In genomic region chr1:1177452-1178206, GRCh38 we compare ENCODE assay signal across 20 cellular contexts. TPM values are rescaled to one million over a fixed set of nuclear protein-coding genes. Genes with fewer than 3 reads are reported as not detected.
DNase-seq lines count a peak whose midpoint lies in the region; ATAC-seq and TF ChIP-seq lines count a peak whose summit lies in the region.
"Had no signal": no experiment of that assay in that cellular context is flagged by ENCODE, and none has a peak within 500 bp of the region (broad histone marks: within the 10 kb centered on the region; RNA-seq: fewer than 3 reads in every experiment).

No MANE protein-coding gene starts in this region.

- H3K27me3 Mint-ChIP-seq in CD14-positive monocyte (ENCODE audit: low read depth in 3 of 3) (peaks cover 22 to 47% (median 26%) of the 10 kb centered on the region in 3 donors), chondrocyte (ENCODE audit: low read depth) (peaks cover 25% of the 10 kb centered on the region)

- intact Hi-C loops in CD14-positive monocyte (cut with micrococcal nuclease) (no loop called here), lower lobe of right lung (cut with DNase I) (no loop called here), gastrocnemius medialis (cut with DNase I; ENCODE audit: low total_unique reads) (no loop called here)

- H3K9me3 Mint-ChIP-seq in CD14-positive monocyte (peaks cover 4 to 16% (median 7%) of the 10 kb centered on the region in 7 donors), chondrocyte (ENCODE audit: low read depth) (no peaks in the 10 kb centered on the region)
- H3K9me3 Mint-ChIP-seq: CD8-positive, alpha-beta T cell had no signal

- H3K27me3 ChIP-seq in BLaER1 (peaks cover 8% of the 10 kb centered on the region; the same call in 1 of the 2 replicates), lower lobe of right lung (ENCODE audit: low read depth) (peaks cover 44% of the 10 kb centered on the region), gastrocnemius medialis (peaks cover 4 to 53% (median 33%) of the 10 kb centered on the region in 3 donors)

- H3K36me3 Mint-ChIP-seq in CD14-positive monocyte = no peaks in the 10 kb centered on the region
- H3K36me3 Mint-ChIP-seq in chondrocyte (ENCODE audit: low read depth) = peaks cover 2% of the 10 kb centered on the region
- H3K36me3 Mint-ChIP-seq: CD8-positive, alpha-beta T cell had no signal

- H3K4me1 ChIP-seq in BLaER1 (peaks cover 97% of the 10 kb centered on the region), lower lobe of right lung (no peaks in the 10 kb centered on the region), gastrocnemius medialis (no peaks in the 10 kb centered on the region)

- ATAC-seq in lower lobe of right lung (no peak), gastrocnemius medialis (no peak), HG03469 (IDR thresholded peaks at IDR 0.05; ENCODE audit: unreplicated experiment) (no peak)
- ATAC-seq: CD8-positive, alpha-beta T cell had no signal

- in situ Hi-C loops in gastrocnemius medialis (cut with MboI; ENCODE audit: low sequenced_read_pairs in 4 of 4) = no loop called here

- TF ChIP-seq CTCF in CD14-positive monocyte (IDR thresholded peaks at IDR 0.05) (no peak), chondrocyte (IDR thresholded peaks at IDR 0.05) (no peak), lower lobe of right lung (IDR thresholded peaks at IDR 0.05) (no peak), gastrocnemius medialis (IDR thresholded peaks at IDR 0.05 in 4 of 5, conservative IDR thresholded peaks at IDR 0.05 in 1 of 5) (no peak)

- TF ChIP-seq POLR2A in gastrocnemius medialis (IDR thresholded peaks at IDR 0.05) = no peak

- no peak overlapping the region for H3K4me3 Mint-ChIP-seq in CD14-positive monocyte
- H3K4me3 Mint-ChIP-seq in chondrocyte (ENCODE audit: unreplicated experiment) = no peak overlapping the region
- H3K4me3 Mint-ChIP-seq: CD8-positive, alpha-beta T cell had no signal

- no peak overlapping the region for H3K9ac ChIP-seq in BLaER1
- H3K9ac ChIP-seq: GM23248 had no signal

- H3K27ac ChIP-seq in BLaER1 (0 out of 2 replicates have a peak overlapping the region, but pooled peaks have one; percentile 18), lower lobe of right lung (no peak overlapping the region), gastrocnemius medialis (no peak overlapping the region)
- H3K27ac ChIP-seq: GM23248, SJCRH30 had no signal

- H3K9me3 ChIP-seq in BLaER1 = no peaks in the 10 kb centered on the region
- no peaks in the 10 kb centered on the region for H3K9me3 ChIP-seq in lower lobe of right lung
- no peaks in the 10 kb centered on the region for H3K9me3 ChIP-seq in gastrocnemius medialis
- H3K9me3 ChIP-seq: SJCRH30 had no signal

- H3K36me3 ChIP-seq in BLaER1 (no peaks in the 10 kb centered on the region), lower lobe of right lung (no peaks in the 10 kb centered on the region), gastrocnemius medialis (no peaks in the 10 kb centered on the region)
- H3K36me3 ChIP-seq: SJCRH30 had no signal

- H4K20me1 ChIP-seq in BLaER1 = peaks cover 6% of the 10 kb centered on the region; the same call in 1 of the 2 replicates

- no peaks in the 10 kb centered on the region for H3K4me1 Mint-ChIP-seq in CD14-positive monocyte
- H3K4me1 Mint-ChIP-seq in chondrocyte (ENCODE audit: low read depth) = no peaks in the 10 kb centered on the region

- peak overlapping the region; percentile 97 for H3K4me2 ChIP-seq in BLaER1

- H3K4me3 ChIP-seq in BLaER1 (no peak overlapping the region), lower lobe of right lung (no peak overlapping the region), gastrocnemius medialis (no peak overlapping the region)
- H3K4me3 ChIP-seq: GM23248, SJCRH30 had no signal

- H3K27ac Mint-ChIP-seq in CD14-positive monocyte (no peak overlapping the region), chondrocyte (ENCODE audit: unreplicated experiment) (no peak overlapping the region)
- H3K27ac Mint-ChIP-seq: CD8-positive, alpha-beta T cell had no signal

- peak; percentile 40 for DNase-seq in CD14-positive monocyte (ENCODE audit: low spot score)
- peak; percentile 63 for DNase-seq in chondrocyte (ENCODE audit: low spot score)
- DNase-seq in lower lobe of right lung = peak; percentile 38
- DNase-seq in gastrocnemius medialis = no peak
- no peak for DNase-seq in NCI-H1092 treated with DMSO at 0.1 percent for 48 hours (lab: John Stamatoyannopoulos, UW)
- DNase-seq: CD8-positive, alpha-beta T cell; DMS79; GM23248; IMR-90; Kasumi-1; NCI-H1417; NCI-H2029; NCI-H2171; NCI-H446 treated with DMSO at 0.1 percent for 48 hours; OCI-M1; SJCRH30 had no signal

RNA-seq across cellular contexts. Expression of gene TTLL10, which starts 3.9 kb away (rescaled TPM):
- polyA plus RNA-seq in CD14-positive monocyte = under 1 TPM in 1 of 2 donors, not detected in 1; 0.06 TPM
- total RNA-seq in chondrocyte = not detected in 3 replicates
- 6.6 TPM for total RNA-seq in lower lobe of right lung
- total RNA-seq in gastrocnemius medialis = under 1 TPM in 2 of 4 donors, not detected in 2; 0.13 to 0.16 TPM
- total RNA-seq: CD8-positive, alpha-beta T cell; G401; GM23248; IMR-90; RPMI7951 had no signal
- polyA plus RNA-seq: GM23248, IMR-90 had no signal

RNA-seq across cellular contexts. Expression of gene TNFRSF18, which starts 28.8 kb away (rescaled TPM):
- polyA plus RNA-seq in CD14-positive monocyte = not detected
- total RNA-seq in chondrocyte (not detected in 3 replicates), lower lobe of right lung (0.47 TPM), gastrocnemius medialis (not detected)
- total RNA-seq: G401, GM23248, RPMI7951 had no signal
- polyA plus RNA-seq: GM23248 had no signal

RNA-seq across cellular contexts. Expression of gene TNFRSF4, which starts 36.3 kb away (rescaled TPM):
- polyA plus RNA-seq in CD14-positive monocyte = not detected
- 0.24 to 0.59 TPM in 2 of 3 replicates, not detected in the other for total RNA-seq in chondrocyte
- total RNA-seq in lower lobe of right lung = 3.0 TPM
- total RNA-seq in gastrocnemius medialis = 1 to 10 TPM in 1 of 4 donors, under 1 TPM in 2, not detected in 1; 0.42 to 2.1 (median 0.46) TPM
- total RNA-seq: G401, GM23248, IMR-90, RPMI7951 had no signal
- polyA plus RNA-seq: GM23248 had no signal

RNA-seq across cellular contexts. Expression of gene SDF4, which starts 54.2 kb away (rescaled TPM):
- polyA plus RNA-seq in CD14-positive monocyte = 10 to 100 TPM; 81.7 to 89.0 TPM
- 164 to 191 TPM (median 165 TPM) in 3 replicates for total RNA-seq in chondrocyte
- 127 TPM for total RNA-seq in lower lobe of right lung
- total RNA-seq in gastrocnemius medialis = 10 to 100 TPM; 51.0 to 94.2 (median 79.4) TPM

RNA-seq across cellular contexts. Expression of gene B3GALT6, which starts 54.4 kb away (rescaled TPM):
- 1 to 10 TPM; 1.9 to 8.8 TPM for polyA plus RNA-seq in CD14-positive monocyte
- total RNA-seq in chondrocyte (37.4 to 39.6 TPM (median 39.6 TPM) in 3 replicates), lower lobe of right lung (13.7 TPM), gastrocnemius medialis (10 to 100 TPM in 3 of 4 donors, 1 to 10 TPM in 1; 8.5 to 32.8 (median 20.6) TPM)

Comparison
In these comparisons a context has a peak if more than half of its experiments do, and no peak if none do; other contexts are left out.
1. DNase-seq: peak in CD14-positive monocyte (single experiment), chondrocyte (single experiment) and lower lobe of right lung (single experiment); none in gastrocnemius medialis (0 of 2) and NCI-H1092 treated with DMSO at 0.1 percent for 48 hours (single experiment).